In the genomic region with DNA sequence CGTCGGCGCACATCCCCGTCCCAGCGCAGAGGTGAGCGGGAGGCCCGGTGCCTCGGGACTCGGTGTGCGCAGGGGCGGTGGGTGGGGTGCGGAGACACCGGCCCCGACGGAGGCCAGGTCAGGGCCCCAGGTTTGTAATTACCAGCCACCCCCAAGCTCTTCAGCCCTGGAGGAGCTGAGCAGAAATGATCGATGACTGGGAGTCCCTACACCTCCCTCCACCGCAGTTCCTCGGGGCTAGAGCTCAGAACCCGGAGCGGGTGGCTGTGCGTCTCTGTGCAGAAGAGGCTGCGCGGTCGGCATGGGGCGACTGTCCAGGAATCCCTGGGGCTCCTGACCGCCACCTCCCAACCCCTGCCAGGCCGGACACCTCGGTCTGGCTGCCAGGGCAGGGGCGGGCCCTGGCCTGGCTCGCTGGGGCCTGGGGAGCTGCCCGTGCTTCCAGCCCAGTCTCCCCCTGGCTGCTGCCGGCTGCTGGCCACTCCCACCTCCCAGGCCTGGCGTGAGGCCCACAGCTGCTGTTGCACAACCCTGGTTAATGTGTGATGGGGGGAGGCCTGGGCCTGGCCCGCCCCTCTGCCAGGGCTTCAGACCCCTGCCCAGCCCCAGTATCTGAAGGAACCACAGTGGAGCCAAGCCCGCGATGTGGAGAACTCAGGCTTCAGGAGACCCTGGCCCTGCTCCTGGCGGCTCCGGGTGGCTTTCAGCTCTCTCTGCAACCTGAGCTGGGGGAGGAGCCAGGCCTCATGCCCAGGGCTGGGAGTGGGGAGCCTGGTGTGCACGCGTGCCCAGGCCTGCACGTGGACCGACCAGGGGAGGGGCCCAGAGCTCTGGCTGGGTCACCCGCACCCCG, we compare ENCODE assay signal across 8 cellular contexts. TPM values are rescaled to one million over a fixed set of nuclear protein-coding genes. Genes with fewer than 3 reads are reported as not detected.
DNase-seq lines count a peak whose midpoint lies in the region; ATAC-seq lines count a peak whose summit lies in the region.

No MANE protein-coding gene starts in this region.

- H3K27ac Mint-ChIP-seq in activated T-helper 1 cell treated with anti-CD3 and anti-CD28 coated beads, Interleukin-12 subunit alpha, Interleukin-12 subunit beta, Interleukin-2, Interleukin-4 antibody, amounts not matched to agents 30 ng/mL and 10 ng/mL and 1 ng/mL, durations not matched to agents 14 hours and 24 hours and 36 hours: no peak overlapping the region

- H3K36me3 Mint-ChIP-seq in activated T-helper 1 cell treated with anti-CD3 and anti-CD28 coated beads, Interleukin-12 subunit alpha, Interleukin-12 subunit beta, Interleukin-2, Interleukin-4 antibody, amounts not matched to agents 30 ng/mL and 10 ng/mL and 1 ng/mL, durations not matched to agents 14 hours and 24 hours and 36 hours (ENCODE audit: low read depth): peaks cover 13% of the 10 kb centered on the region

- peak overlapping the region; percentile 53 for H3K4me3 Mint-ChIP-seq in activated T-helper 1 cell treated with anti-CD3 and anti-CD28 coated beads, Interleukin-12 subunit alpha, Interleukin-12 subunit beta, Interleukin-2, Interleukin-4 antibody, amounts not matched to agents 30 ng/mL and 10 ng/mL and 1 ng/mL, durations not matched to agents 14 hours and 24 hours and 36 hours

- H3K9me3 Mint-ChIP-seq in activated T-helper 1 cell treated with anti-CD3 and anti-CD28 coated beads, Interleukin-12 subunit alpha, Interleukin-12 subunit beta, Interleukin-2, Interleukin-4 antibody, amounts not matched to agents 30 ng/mL and 10 ng/mL and 1 ng/mL, durations not matched to agents 14 hours and 24 hours and 36 hours: no peaks in the 10 kb centered on the region

- intact Hi-C loops in activated T-helper 1 cell treated with anti-CD3 and anti-CD28 coated beads, Interleukin-12 subunit alpha, Interleukin-12 subunit beta, Interleukin-2, Interleukin-4 antibody, amounts not matched to agents 30 ng/mL and 10 ng/mL and 1 ng/mL, durations not matched to agents 14 hours and 24 hours and 36 hours (cut with micrococcal nuclease): loop anchor here (1.0 kb wide), 1 partner anchor 11 kb away; no protein-coding TSS in a partner anchor

- ATAC-seq in GM18907 (IDR thresholded peaks at IDR 0.05; ENCODE audit: unreplicated experiment): no peak

- H3K27me3 Mint-ChIP-seq in activated T-helper 1 cell treated with anti-CD3 and anti-CD28 coated beads, Interleukin-12 subunit alpha, Interleukin-12 subunit beta, Interleukin-2, Interleukin-4 antibody, amounts not matched to agents 30 ng/mL and 10 ng/mL and 1 ng/mL, durations not matched to agents 14 hours and 24 hours and 36 hours (ENCODE audit: insufficient read depth): no peaks in the 10 kb centered on the region

- H3K4me1 Mint-ChIP-seq in activated T-helper 1 cell treated with anti-CD3 and anti-CD28 coated beads, Interleukin-12 subunit alpha, Interleukin-12 subunit beta, Interleukin-2, Interleukin-4 antibody, amounts not matched to agents 30 ng/mL and 10 ng/mL and 1 ng/mL, durations not matched to agents 14 hours and 24 hours and 36 hours (ENCODE audit: low read depth): peaks cover 11% of the 10 kb centered on the region

- DNase-seq in COLO668 (lab: John Stamatoyannopoulos, UW; ENCODE audit: unreplicated experiment) (peak; percentile 84), HCEC 1CT (peak; percentile 85), NCI-H748 (lab: John Stamatoyannopoulos, UW; ENCODE audit: unreplicated experiment) (peak; percentile 73), fibroblast of peridontal ligament (ENCODE audit: extremely low read depth) (peak; percentile 88), myocyte (ENCODE audit: low read depth) (peak; percentile 95), ureter (ENCODE audit: low spot score) (peak; percentile 97)
- no peak for DNase-seq in activated T-helper 1 cell treated with anti-CD3 and anti-CD28 coated beads, Interleukin-12 subunit alpha, Interleukin-12 subunit beta, Interleukin-2, Interleukin-4 antibody, amounts not matched to agents 30 ng/mL and 10 ng/mL and 1 ng/mL, durations not matched to agents 14 hours and 24 hours and 36 hours (ENCODE audit: low spot score)

RNA-seq across cellular contexts. Expression of gene SLC2A4RG, which starts 1.2 kb away (rescaled TPM):
- 34.7 and 38.3 TPM in 2 replicates for total RNA-seq in activated T-helper 1 cell treated with anti-CD3 and anti-CD28 coated beads, Interleukin-12 subunit alpha, Interleukin-12 subunit beta, Interleukin-2, Interleukin-4 antibody, amounts not matched to agents 30 ng/mL and 10 ng/mL and 1 ng/mL, durations not matched to agents 14 hours and 24 hours and 36 hours
- total RNA-seq in myocyte: 96.8 and 104 TPM in 2 replicates
- polyA plus RNA-seq in myocyte (2012): 112 TPM
- 93.6 TPM for total RNA-seq in ureter

RNA-seq across cellular contexts. Expression of gene LIME1, which starts 4.3 kb away (rescaled TPM):
- 12.1 TPM in 2 replicates for total RNA-seq in activated T-helper 1 cell treated with anti-CD3 and anti-CD28 coated beads, Interleukin-12 subunit alpha, Interleukin-12 subunit beta, Interleukin-2, Interleukin-4 antibody, amounts not matched to agents 30 ng/mL and 10 ng/mL and 1 ng/mL, durations not matched to agents 14 hours and 24 hours and 36 hours
- total RNA-seq in myocyte: 9.4 and 13.6 TPM in 2 replicates
- polyA plus RNA-seq in myocyte (2012): 4.7 TPM
- total RNA-seq in ureter: 7.3 TPM

RNA-seq across cellular contexts. Expression of gene ZGPAT, which starts 32.9 kb away (rescaled TPM):
- total RNA-seq in activated T-helper 1 cell treated with anti-CD3 and anti-CD28 coated beads, Interleukin-12 subunit alpha, Interleukin-12 subunit beta, Interleukin-2, Interleukin-4 antibody, amounts not matched to agents 30 ng/mL and 10 ng/mL and 1 ng/mL, durations not matched to agents 14 hours and 24 hours and 36 hours: 34.5 and 36.7 TPM in 2 replicates
- total RNA-seq in myocyte (21.4 and 33.2 TPM in 2 replicates), ureter (29.4 TPM)
- 20.6 TPM for polyA plus RNA-seq in myocyte (2012)

RNA-seq across cellular contexts. Expression of gene ARFRP1, which starts 33.0 kb away (rescaled TPM):
- 71.8 and 73.5 TPM in 2 replicates for total RNA-seq in activated T-helper 1 cell treated with anti-CD3 and anti-CD28 coated beads, Interleukin-12 subunit alpha, Interleukin-12 subunit beta, Interleukin-2, Interleukin-4 antibody, amounts not matched to agents 30 ng/mL and 10 ng/mL and 1 ng/mL, durations not matched to agents 14 hours and 24 hours and 36 hours
- total RNA-seq in myocyte (47.1 and 63.1 TPM in 2 replicates), ureter (69.8 TPM)
- polyA plus RNA-seq in myocyte (2012): 63.9 TPM

RNA-seq across cellular contexts. Expression of gene TNFRSF6B, which starts 44.3 kb away (rescaled TPM):
- not detected in 2 replicates for total RNA-seq in activated T-helper 1 cell treated with anti-CD3 and anti-CD28 coated beads, Interleukin-12 subunit alpha, Interleukin-12 subunit beta, Interleukin-2, Interleukin-4 antibody, amounts not matched to agents 30 ng/mL and 10 ng/mL and 1 ng/mL, durations not matched to agents 14 hours and 24 hours and 36 hours
- 4.9 and 5.2 TPM in 2 replicates for total RNA-seq in myocyte
- 1.6 TPM for polyA plus RNA-seq in myocyte (2012)
- 19.8 TPM for total RNA-seq in ureter
